In genomic region chr4:39353478-39354177, GRCh38 we compare ENCODE assay signal across 8 cellular contexts. TPM values are rescaled to one million over a fixed set of nuclear protein-coding genes. Genes with fewer than 3 reads are reported as not detected.
DNase-seq lines count a peak whose midpoint lies in the region; ATAC-seq and TF ChIP-seq lines count a peak whose summit lies in the region.

No MANE protein-coding gene starts in this region.

- H3K27me3 Mint-ChIP-seq in CD8-positive, alpha-beta T cell (ENCODE audit: low read depth): no peaks in the 10 kb centered on the region
- no peaks in the 10 kb centered on the region for H3K27me3 Mint-ChIP-seq in T-helper 17 cell
- H3K27me3 Mint-ChIP-seq in osteocyte (ENCODE audit: unreplicated experiment): no peaks in the 10 kb centered on the region

- no peak for DNase-seq in CD8-positive, alpha-beta T cell
- DNase-seq in T-helper 17 cell (no peak), fibroblast of gingiva (ENCODE audit: low read depth) (peak; percentile 57), osteocyte (ENCODE audit: extremely low spot score, unreplicated experiment) (no peak), NCI-H2081 treated with DMSO at 0.1 percent for 48 hours (lab: John Stamatoyannopoulos, UW) (no peak), SHP77 treated with DMSO at 0.1 percent for 48 hours (lab: John Stamatoyannopoulos, UW) (no peak)

- no peak for TF ChIP-seq CTCF in CD8-positive, alpha-beta T cell (IDR thresholded peaks at IDR 0.05)
- TF ChIP-seq CTCF in osteocyte (IDR thresholded peaks at IDR 0.05): no peak

- peaks cover 7% of the 10 kb centered on the region for H3K36me3 ChIP-seq in CD8-positive, alpha-beta T cell (ENCODE audit: insufficient read depth, low read length)

- peaks cover 63% of the 10 kb centered on the region for H3K4me1 Mint-ChIP-seq in CD8-positive, alpha-beta T cell (ENCODE audit: low read depth)
- H3K4me1 Mint-ChIP-seq in T-helper 17 cell (peaks cover 24% of the 10 kb centered on the region), osteocyte (ENCODE audit: unreplicated experiment) (peaks cover 32% of the 10 kb centered on the region)

- intact Hi-C loops in CD8-positive, alpha-beta T cell (cut with DNase I, micrococcal nuclease): loop anchor here (1.0 to 10.0 kb wide), 4 partner anchors 13 to 1669 kb away; partner anchors contain the start of genes RFC1 (in 2 of the 2), LIAS (in 1 of the 2), RELL1 (in 1 of the 2) and RPL9 (in 1 of the 2)

- peak overlapping the region; percentile 98 for H3K27ac Mint-ChIP-seq in CD8-positive, alpha-beta T cell
- H3K27ac Mint-ChIP-seq in T-helper 17 cell (peak overlapping the region; percentile 96), osteocyte (ENCODE audit: unreplicated experiment) (peak overlapping the region; percentile 95)

- POLR2A ChIA-PET in CD8-positive, alpha-beta T cell (lab: Charles Lee): interaction anchor here (1.7 kb wide), 1 partner anchor 12 kb away, joined by 12 read pairs; the partner anchor contains the start of gene RFC1

- peaks cover 26% of the 10 kb centered on the region for H3K36me3 Mint-ChIP-seq in CD8-positive, alpha-beta T cell
- H3K36me3 Mint-ChIP-seq in T-helper 17 cell (ENCODE audit: low read depth) (peaks cover 5% of the 10 kb centered on the region), osteocyte (ENCODE audit: unreplicated experiment) (peaks cover 22% of the 10 kb centered on the region)

- H3K9me3 Mint-ChIP-seq in CD8-positive, alpha-beta T cell: peaks cover 7% of the 10 kb centered on the region
- peaks cover 8% of the 10 kb centered on the region for H3K9me3 Mint-ChIP-seq in osteocyte (ENCODE audit: unreplicated experiment)

- no peaks in the 10 kb centered on the region for H3K9me3 ChIP-seq in CD8-positive, alpha-beta T cell (ENCODE audit: low read length)
- H3K9me3 ChIP-seq in T-helper 17 cell (ENCODE audit: control insufficient read depth, low read length, poor library complexity, severe bottlenecking): no peaks in the 10 kb centered on the region

- peak overlapping the region; percentile 86 for H3K4me3 Mint-ChIP-seq in CD8-positive, alpha-beta T cell
- H3K4me3 Mint-ChIP-seq in T-helper 17 cell: peak overlapping the region; percentile 88
- peak overlapping the region; percentile 66 for H3K4me3 Mint-ChIP-seq in osteocyte (ENCODE audit: unreplicated experiment)

- H3K27me3 ChIP-seq in CD8-positive, alpha-beta T cell (ENCODE audit: insufficient read depth, low read length): no peaks in the 10 kb centered on the region

- ATAC-seq in CD8-positive, alpha-beta T cell: peak; percentile 83
- ATAC-seq in GM19438 (IDR thresholded peaks at IDR 0.05; ENCODE audit: low read depth, unreplicated experiment): peak; percentile 67
- peak; percentile 59 for ATAC-seq in HG03457 (IDR thresholded peaks at IDR 0.05; ENCODE audit: unreplicated experiment)
- ATAC-seq in T-helper 17 cell: peak; percentile 78

- H3K27ac ChIP-seq in CD8-positive, alpha-beta T cell (ENCODE audit: low read depth, low read length): peak overlapping the region; percentile 71

- CTCF ChIA-PET in CD8-positive, alpha-beta T cell (lab: Charles Lee): interaction anchor here (1.3 kb wide), 1 partner anchor 11 kb away, joined by 4 read pairs; no protein-coding TSS in a partner anchor

- peaks cover 21% of the 10 kb centered on the region for H3K4me1 ChIP-seq in CD8-positive, alpha-beta T cell (ENCODE audit: insufficient read depth, low read length)

- peak overlapping the region; percentile 44 for H3K4me3 ChIP-seq in CD8-positive, alpha-beta T cell (ENCODE audit: low read depth, low read length)

RNA-seq across cellular contexts. Expression of gene RFC1, which starts 12.5 kb away (rescaled TPM):
- 10 to 100 TPM; 82.2 to 89.8 TPM for total RNA-seq in CD8-positive, alpha-beta T cell
- total RNA-seq in T-helper 17 cell (10 to 100 TPM; 72.5 to 86.3 TPM), osteocyte (44.6 and 48.8 TPM in 2 replicates)

RNA-seq across cellular contexts. Expression of gene KLB, which starts 53.1 kb away (rescaled TPM):
- under 1 TPM; 0.05 to 0.06 TPM for total RNA-seq in CD8-positive, alpha-beta T cell
- total RNA-seq in T-helper 17 cell (under 1 TPM in 1 of 2 donors, not detected in 1; 0.05 TPM), osteocyte (not detected in 2 replicates)
